In the genomic region with DNA sequence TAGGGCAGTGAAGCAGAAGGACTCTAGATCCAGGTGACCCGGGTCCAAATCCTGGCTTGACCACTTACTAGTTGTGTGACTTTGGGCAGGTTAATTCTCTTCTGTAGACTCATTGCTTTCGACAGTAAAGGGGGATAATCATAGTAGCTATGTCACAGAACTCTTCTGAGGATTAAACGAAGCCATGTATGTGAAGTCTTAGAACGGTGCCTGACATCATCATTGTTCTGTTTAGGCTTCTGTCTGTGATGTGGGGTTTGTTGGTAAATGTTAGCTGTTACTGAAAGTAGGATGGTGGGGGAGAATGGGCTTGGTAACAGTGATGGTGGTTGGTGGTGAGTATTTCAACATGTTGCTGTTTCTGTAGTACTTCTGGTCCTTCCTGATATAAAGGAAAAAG, we compare ENCODE assay signal across 20 cellular contexts.
DNase-seq lines count a peak whose midpoint lies in the region; ATAC-seq and TF ChIP-seq lines count a peak whose summit lies in the region.
"Had no signal": no experiment of that assay in that cellular context is flagged by ENCODE, and none has a peak within 500 bp of the region (broad histone marks: within the 10 kb centered on the region; RNA-seq: fewer than 3 reads in every experiment).

No MANE protein-coding gene starts in this region.

- H3K9me3 ChIP-seq in endodermal cell (ENCODE audit: control insufficient read depth, low read length) (no peaks in the 10 kb centered on the region), neural cell (ENCODE audit: low read length) (no peaks in the 10 kb centered on the region), uterus (no peaks in the 10 kb centered on the region), stomach (no peaks in the 10 kb centered on the region)
- H3K9me3 ChIP-seq: gastrocnemius medialis, sigmoid colon had no signal

- H3K9me2 ChIP-seq in neural cell (ENCODE audit: insufficient read depth, low read length) = no peaks in the 10 kb centered on the region

- peaks cover 35% of the 10 kb centered on the region for H3K4me1 Mint-ChIP-seq in WTC11
- H3K4me1 Mint-ChIP-seq in endodermal cell = peaks cover 3% of the 10 kb centered on the region
- H3K4me1 Mint-ChIP-seq: activated naive CD8-positive, alpha-beta T cell treated with anti-CD3 and anti-CD28 coated beads for 36 hours; activated T-helper 17 cell treated with anti-CD3 and anti-CD28 coated beads, Interleukin-2, amount 50 U/mL, for 72 hours; T-cell had no signal

- TF ChIP-seq POLR2A in uterus (IDR thresholded peaks at IDR 0.05) = no peak
- TF ChIP-seq POLR2A in stomach (IDR thresholded peaks at IDR 0.05) = no peak

- H3K79me2 ChIP-seq in neural cell (replicated peaks; ENCODE audit: insufficient read depth, low read length) = peaks cover 96% of the 10 kb centered on the region
- H3K79me2 ChIP-seq: parathyroid adenoma had no signal

- no peak for ATAC-seq in WTC11
- ATAC-seq: activated T-helper 17 cell treated with anti-CD3 and anti-CD28 coated beads, Interleukin-2, amount 50 U/mL, for 72 hours; gastrocnemius medialis; T-cell had no signal

- DNase-seq in WTC11 (ENCODE audit: low spot score) (no peak), endodermal cell (no peak), uterus (no peak), stomach (no peak), NCI-H2081 treated with DMSO at 0.1 percent for 48 hours (lab: John Stamatoyannopoulos, UW) (no peak), Ammon's horn (ENCODE audit: low spot score) (no peak)
- DNase-seq: activated naive CD8-positive, alpha-beta T cell treated with anti-CD3 and anti-CD28 coated beads for 36 hours; Calu3; dermis blood vessel endothelial cell; EL; gastrocnemius medialis; NCI-H69; sigmoid colon; stimulated activated naive CD4-positive, alpha-beta T cell; T-cell had no signal

- WGBS in endodermal cell (ENCODE audit: insufficient coverage in 1 of 2, insufficient read length in 1 of 2), 2 experiments = 68 to 71% methylated on average over 4 of the region's 4 CpGs
- WGBS in stomach, 5 donors = 58 to 87% (median 68%) methylated on average over 4 of the region's 4 CpGs

- H2AFZ ChIP-seq in neural cell (ENCODE audit: low read depth, low read length) = no peak overlapping the region
- H2AFZ ChIP-seq: parathyroid adenoma had no signal

- H3K9ac ChIP-seq in endodermal cell (ENCODE audit: extremely low read depth, low read length, poor library complexity, severe bottlenecking) = no peak overlapping the region
- no peak overlapping the region for H3K9ac ChIP-seq in neural cell (ENCODE audit: low read length)
- H3K9ac ChIP-seq: parathyroid adenoma had no signal

- H3K4me3 ChIP-seq in endodermal cell (ENCODE audit: low read length) (no peak overlapping the region), neural cell (ENCODE audit: low read length) (no peak overlapping the region), uterus (no peak overlapping the region), stomach (no peak overlapping the region)
- H3K4me3 ChIP-seq: gastrocnemius medialis had no signal

- POLR2A ChIA-PET in WTC11 (lab: Charles Lee) = interaction anchor here (0.6 kb wide), 1 partner anchor 21 kb away, joined by 3 read pairs; no protein-coding TSS in a partner anchor

- no peaks in the 10 kb centered on the region; the same call in 1 of the 2 replicates for H3K27me3 Mint-ChIP-seq in WTC11 (ENCODE audit: low read depth)
- H3K27me3 Mint-ChIP-seq in endodermal cell (ENCODE audit: insufficient read depth) = no peaks in the 10 kb centered on the region
- H3K27me3 Mint-ChIP-seq: type B pancreatic cell had no signal

- H3K36me3 ChIP-seq in endodermal cell (ENCODE audit: control insufficient read depth, insufficient read depth, low read length) (peaks cover 69% of the 10 kb centered on the region), neural cell (ENCODE audit: insufficient read depth, low read length) (peaks cover 38% of the 10 kb centered on the region), uterus (no peaks in the 10 kb centered on the region), stomach (peaks cover 0 to 15% (median 5%) of the 10 kb centered on the region in 4 donors)
- H3K36me3 ChIP-seq: gastrocnemius medialis had no signal

- peak overlapping the region; percentile 41 for H3K4me2 ChIP-seq in neural cell (ENCODE audit: low read length)

- H3K9me3 Mint-ChIP-seq in WTC11 (no peaks in the 10 kb centered on the region), endodermal cell (no peaks in the 10 kb centered on the region)
- H3K9me3 Mint-ChIP-seq: activated naive CD8-positive, alpha-beta T cell treated with anti-CD3 and anti-CD28 coated beads for 36 hours; activated T-helper 17 cell treated with anti-CD3 and anti-CD28 coated beads, Interleukin-2, amount 50 U/mL, for 72 hours; T-cell; type B pancreatic cell had no signal

- no peak for TF ChIP-seq EP300 in neural cell (conservative IDR thresholded peaks at IDR 0.05; ENCODE audit: poor library complexity, severe bottlenecking)
- no peak for TF ChIP-seq EP300 in stomach (IDR thresholded peaks at IDR 0.05)

- CTCF ChIA-PET in WTC11 (lab: Charles Lee) = no interaction called here

- H3K4me3 Mint-ChIP-seq in WTC11 = no peak overlapping the region
- H3K4me3 Mint-ChIP-seq in endodermal cell = no peak overlapping the region
- H3K4me3 Mint-ChIP-seq: activated naive CD8-positive, alpha-beta T cell treated with anti-CD3 and anti-CD28 coated beads for 36 hours; activated T-helper 17 cell treated with anti-CD3 and anti-CD28 coated beads, Interleukin-2, amount 50 U/mL, for 72 hours; T-cell; type B pancreatic cell had no signal

- TF ChIP-seq RAD21 in neural cell (conservative IDR thresholded peaks at IDR 0.05) = no peak

- H4K20me1 ChIP-seq in neural cell (ENCODE audit: insufficient read depth) = peaks cover 96% of the 10 kb centered on the region

- H3K27me3 ChIP-seq in endodermal cell (ENCODE audit: control insufficient read depth, insufficient read depth, low read length, poor library complexity, severe bottlenecking) (no peaks in the 10 kb centered on the region), neural cell (ENCODE audit: insufficient read depth, low read depth, low read length) (no peaks in the 10 kb centered on the region), uterus (no peaks in the 10 kb centered on the region), stomach (peaks cover 0 to 14% (median 0%) of the 10 kb centered on the region in 3 donors)
- H3K27me3 ChIP-seq: sigmoid colon had no signal

- peaks cover 10% of the 10 kb centered on the region; the same call in 1 of the 2 replicates for H3K36me3 Mint-ChIP-seq in WTC11
- peaks cover 39% of the 10 kb centered on the region for H3K36me3 Mint-ChIP-seq in endodermal cell (ENCODE audit: low read depth)
- H3K36me3 Mint-ChIP-seq: activated naive CD8-positive, alpha-beta T cell treated with anti-CD3 and anti-CD28 coated beads for 36 hours; T-cell had no signal

- no peaks in the 10 kb centered on the region for H3F3A ChIP-seq in neural cell (ENCODE audit: insufficient read depth, low read length, poor library complexity, severe bottlenecking)

- H3K27ac Mint-ChIP-seq in WTC11 (peak overlapping the region; percentile 52; the same call in 1 of the 2 replicates), endodermal cell (no peak overlapping the region)
- H3K27ac Mint-ChIP-seq: activated naive CD8-positive, alpha-beta T cell treated with anti-CD3 and anti-CD28 coated beads for 36 hours; activated T-helper 17 cell treated with anti-CD3 and anti-CD28 coated beads, Interleukin-2, amount 50 U/mL, for 72 hours; T-cell; type B pancreatic cell had no signal

- peak overlapping the region; percentile 99 for H3K27ac ChIP-seq in endodermal cell (ENCODE audit: low read depth, low read length)
- no peak overlapping the region for H3K27ac ChIP-seq in neural cell (ENCODE audit: low read length)
- peak overlapping the region; percentile 83 to 84 for H3K27ac ChIP-seq in uterus
- peak overlapping the region in 1 of 5 donors; percentile 76 for H3K27ac ChIP-seq in stomach
- H3K27ac ChIP-seq: epithelial cell of prostate, gastrocnemius medialis, parathyroid adenoma had no signal

- H3K4me1 ChIP-seq in endodermal cell (ENCODE audit: control insufficient read depth, insufficient read depth, low read length) (no peaks in the 10 kb centered on the region), uterus (no peaks in the 10 kb centered on the region), stomach (peaks cover 0 to 49% (median 10%) of the 10 kb centered on the region in 4 donors)
- H3K4me1 ChIP-seq: parathyroid adenoma had no signal

- TF ChIP-seq CTCF in WTC11 (IDR thresholded peaks at IDR 0.05) (no peak), endodermal cell (conservative IDR thresholded peaks at IDR 0.05) (no peak), neural cell (IDR thresholded peaks at IDR 0.05; ENCODE audit: poor library complexity, severe bottlenecking) (no peak), uterus (IDR thresholded peaks at IDR 0.05) (no peak), stomach (IDR thresholded peaks at IDR 0.05) (no peak)

- intact Hi-C loops in uterus (cut with DNase I; ENCODE audit: low total_unique reads) (no loop called here), stomach (cut with DNase I; ENCODE audit: low total_unique reads) (no loop called here)

TF ChIP-seq in neural cell, 6 proteins besides CTCF, POLR2A, EP300 and RAD21 (continues in another document):
- TF ChIP-seq EZH2 (IDR thresholded peaks at IDR 0.05; ENCODE audit: borderline replicate concordance, insufficient read depth, low read length, poor library complexity, severe bottlenecking) = no peak
- TF ChIP-seq TAF1 (IDR thresholded peaks at IDR 0.05; ENCODE audit: low read depth) = no peak
- TF ChIP-seq MXI1 (conservative IDR thresholded peaks at IDR 0.05; ENCODE audit: poor library complexity, severe bottlenecking) = no peak
